Comparison of ENCODE assay signal across 10 cellular contexts in genomic region chr10:131726460-131726861, GRCh38.
A peak's percentile ranks its signal among the peaks of the same experiment; 100 is the strongest.
DNase-seq lines count a peak whose midpoint lies in the region; FAIRE-seq lines count a peak whose summit lies in the region.
"Had no signal": no experiment of that assay in that cellular context is flagged by ENCODE, and none has a peak within 500 bp of the region (broad histone marks: within the 10 kb centered on the region; RNA-seq: fewer than 3 reads in every experiment).

No MANE protein-coding gene starts in this region.

- in situ Hi-C loops in G401 (cut with HindIII; ENCODE audit: low sequenced_read_pairs), result no loop called here

- FAIRE-seq in RCC 7860 (lab: Jason Lieb, UNC) (no peak), GM19239 (lab: Jason Lieb, UNC) (no peak)

- H3K4me3 ChIP-seq in effector memory CD4-positive, alpha-beta T cell (ENCODE audit: insufficient read depth, low read depth, low read length, poor library complexity, severe bottlenecking), result no peak overlapping the region

- H3K9me3 ChIP-seq in effector memory CD4-positive, alpha-beta T cell (ENCODE audit: control insufficient read depth, low read length), result no peaks in the 10 kb centered on the region

- H3K27me3 ChIP-seq in effector memory CD4-positive, alpha-beta T cell (replicated peaks; ENCODE audit: control insufficient read depth, insufficient read depth, low read length, poor library complexity, severe bottlenecking), result no peaks in the 10 kb centered on the region

- DNase-seq in G401 (ENCODE audit: low spot score) (peak; percentile 11), NCI-H510A treated with DMSO at 0.1 percent for 48 hours (lab: John Stamatoyannopoulos, UW) (peak; percentile 78), hippocampal formation (lab: John Stamatoyannopoulos, UW) (peak; percentile 3 to 33), retina (peak; percentile 75), RCC 7860 (ENCODE audit: low spot score) (no peak), T-helper 1 cell (no peak), GM19239 (ENCODE audit: insufficient read length, low spot score) (no peak)
- DNase-seq in effector memory CD4-positive, alpha-beta T cell, result no peak
- DNase-seq: GDM1, NCI-H446 treated with DMSO at 0.1 percent for 48 hours had no signal

- no peaks in the 10 kb centered on the region for H3K4me1 ChIP-seq in effector memory CD4-positive, alpha-beta T cell (ENCODE audit: control insufficient read depth, insufficient read depth, low read length, poor library complexity, severe bottlenecking)

- no peaks in the 10 kb centered on the region for H3K36me3 ChIP-seq in effector memory CD4-positive, alpha-beta T cell (ENCODE audit: control insufficient read depth, insufficient read depth, low read length)

- no peak overlapping the region for H3K27ac ChIP-seq in effector memory CD4-positive, alpha-beta T cell (ENCODE audit: insufficient read depth, low read length, poor library complexity, severe bottlenecking)

Comparison
In these comparisons a context has a peak if more than half of its experiments do, and no peak if none do; other contexts are left out.
1. DNase-seq: peak in G401 (single experiment), NCI-H510A treated with DMSO at 0.1 percent for 48 hours (single experiment), hippocampal formation (2 of 2) and retina (single experiment); none in RCC 7860 (single experiment), T-helper 1 cell (0 of 5), GM19239 (single experiment) and effector memory CD4-positive, alpha-beta T cell (0 of 3).